In the genomic region with DNA sequence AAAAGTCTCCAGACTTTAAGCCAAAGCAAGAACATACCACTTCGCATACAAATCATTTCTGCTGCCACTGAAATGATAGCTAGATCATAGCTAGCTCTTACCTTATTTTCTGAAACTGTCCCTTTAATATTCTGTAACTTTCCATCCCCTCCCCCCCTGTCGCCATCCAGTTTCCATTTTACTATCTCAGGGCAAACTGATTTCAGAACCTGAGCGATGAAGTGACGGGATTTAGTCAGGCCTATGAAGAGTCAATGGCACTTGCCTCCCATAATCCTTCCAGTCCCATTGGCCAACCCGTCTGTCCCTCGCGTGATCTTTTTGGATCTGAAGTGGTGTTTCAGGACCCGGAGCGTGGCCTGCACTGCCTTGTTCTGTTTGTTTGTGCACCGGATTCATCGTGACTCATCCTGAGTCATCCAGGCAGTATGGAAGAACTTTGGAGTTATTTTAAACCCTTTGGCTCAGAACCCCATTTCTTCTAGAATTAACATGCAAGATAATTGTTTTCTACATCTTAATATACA, we compare ENCODE assay signal across 8 cellular contexts.
A peak's percentile ranks its signal among the peaks of the same experiment; 100 is the strongest.
DNase-seq lines count a peak whose midpoint lies in the region; ATAC-seq and TF ChIP-seq lines count a peak whose summit lies in the region.

No MANE protein-coding gene starts in this region.

- no peak overlapping the region for H2BK120ac ChIP-seq in mesenchymal stem cell (ENCODE audit: low read depth, low read length)

- H2AK5ac ChIP-seq in mesenchymal stem cell (ENCODE audit: low read length, severe bottlenecking), result no peak overlapping the region

- H3K9ac ChIP-seq in DND-41 (ENCODE audit: low read depth, low read length) (peak overlapping the region; percentile 60), SK-N-SH (no peak overlapping the region; the same call in 1 of the 2 replicates), mammary epithelial cell (ENCODE audit: insufficient read depth, low read length) (no peak overlapping the region), mesenchymal stem cell (ENCODE audit: low read length) (peak overlapping the region; percentile 80)

- no peak overlapping the region for H3K4me3 ChIP-seq in DND-41 (ENCODE audit: low read depth in 1 of 2, low read length in 2 of 2)
- no peak overlapping the region for H3K4me3 ChIP-seq in SK-N-SH (ENCODE audit: low read depth in 2 of 2, low read length in 1 of 2)
- H3K4me3 ChIP-seq in mammary epithelial cell (replicated peaks in 1 of 3; ENCODE audit: insufficient read depth in 1 of 3, low read depth in 2 of 3, low read length in 3 of 3), result no peak overlapping the region
- H3K4me3 ChIP-seq in mesenchymal stem cell (ENCODE audit: insufficient read depth in 1 of 2, low read depth in 1 of 2, low read length in 2 of 2), result no peak overlapping the region
- peak overlapping the region; percentile 41 for H3K4me3 ChIP-seq in thoracic aorta

- H3K14ac ChIP-seq in mesenchymal stem cell (ENCODE audit: low read length in 2 of 2), result no peak overlapping the region

- H3K18ac ChIP-seq in mesenchymal stem cell (ENCODE audit: low read depth in 1 of 2, low read length in 2 of 2), result no peak overlapping the region

- intact Hi-C loops in mammary epithelial cell (cut with micrococcal nuclease), result no loop called here

- H3K4me2 ChIP-seq in DND-41 (ENCODE audit: insufficient read depth, low read length), result peak overlapping the region; percentile 61
- H3K4me2 ChIP-seq in SK-N-SH, result peak overlapping the region; percentile 56
- no peak overlapping the region for H3K4me2 ChIP-seq in mammary epithelial cell (ENCODE audit: insufficient read depth, low read depth, low read length)
- no peak overlapping the region for H3K4me2 ChIP-seq in mesenchymal stem cell (ENCODE audit: low read length, poor library complexity, severe bottlenecking)

- H4K8ac ChIP-seq in mesenchymal stem cell (ENCODE audit: low read length), result no peak overlapping the region

- H3K4me1 ChIP-seq in DND-41 (ENCODE audit: insufficient read depth, low read length), result peaks cover 59% of the 10 kb centered on the region
- peaks cover 58 to 70% of the 10 kb centered on the region in 2 experiments for H3K4me1 ChIP-seq in SK-N-SH (ENCODE audit: control insufficient read depth in 1 of 2, insufficient read depth in 2 of 2, low read depth in 1 of 2, low read length in 1 of 2)
- H3K4me1 ChIP-seq in mammary epithelial cell (ENCODE audit: insufficient read depth, low read length), result peaks cover 31% of the 10 kb centered on the region
- peaks cover 33% of the 10 kb centered on the region for H3K4me1 ChIP-seq in mesenchymal stem cell (ENCODE audit: control insufficient read depth, insufficient read depth, low read depth, low read length)
- H3K4me1 ChIP-seq in thoracic aorta (ENCODE audit: control insufficient read depth in 1 of 2, low read depth in 2 of 2), result peaks cover 16 to 48% of the 10 kb centered on the region in 2 donors

- TF ChIP-seq EP300 in SK-N-SH (IDR thresholded peaks at IDR 0.05; ENCODE audit: borderline replicate concordance in 1 of 2, low read depth in 1 of 2, low read length in 1 of 2), result peak in 1 of 2 experiments; percentile 86; a peak in 2 of 4 replicates

- dilution Hi-C loops in mammary epithelial cell (cut with HindIII; ENCODE audit: low sequenced_read_pairs), result no loop called here

- no peak overlapping the region for H2BK15ac ChIP-seq in mesenchymal stem cell (ENCODE audit: low read depth, poor library complexity, severe bottlenecking)

- H3K79me1 ChIP-seq in mesenchymal stem cell (replicated peaks; ENCODE audit: low read length, poor library complexity, severe bottlenecking), result peaks cover 24% of the 10 kb centered on the region

- H3F3A ChIP-seq in SK-N-SH (replicated peaks; ENCODE audit: insufficient read depth), result peaks cover 27% of the 10 kb centered on the region

- POLR2A ChIA-PET in SK-N-SH (lab: Yijun Ruan, JAX), result interaction anchor here (1.9 kb wide), 1 partner anchor 11 kb away, joined by 5 read pairs; no protein-coding TSS in a partner anchor

- no peak for ATAC-seq in DND-41 (ENCODE audit: insufficient read depth, low read depth)
- peak; percentile 84 for ATAC-seq in thoracic aorta (ENCODE audit: insufficient number of reproducible peaks, low FRiP score, low read depth)
- ATAC-seq in HG03457 (IDR thresholded peaks at IDR 0.05; ENCODE audit: unreplicated experiment), result no peak

- peaks cover 39% of the 10 kb centered on the region for H3K36me3 ChIP-seq in DND-41 (ENCODE audit: insufficient read depth, low read length)
- H3K36me3 ChIP-seq in SK-N-SH (replicated peaks in 1 of 2; ENCODE audit: control insufficient read depth in 1 of 2, insufficient read depth in 2 of 2, low read length in 1 of 2), result peaks cover 0 to 3% of the 10 kb centered on the region in 2 experiments
- no peaks in the 10 kb centered on the region for H3K36me3 ChIP-seq in mammary epithelial cell (ENCODE audit: insufficient read depth, low read length)
- H3K36me3 ChIP-seq in mesenchymal stem cell (ENCODE audit: control insufficient read depth in 1 of 2, insufficient read depth in 2 of 2, low read depth in 1 of 2, low read length in 2 of 2), result peaks cover 5 to 14% of the 10 kb centered on the region in 2 experiments
- H3K36me3 ChIP-seq in thoracic aorta, result no peaks in the 10 kb centered on the region

- H2BK12ac ChIP-seq in mesenchymal stem cell (ENCODE audit: low read length in 2 of 2), result peak overlapping the region in 1 of 2 experiments; percentile 25

- CTCF ChIA-PET in SK-N-SH (lab: Yijun Ruan, JAX), result interaction anchor here (1.8 kb wide), 1 partner anchor 18 kb away, joined by 5 read pairs; no protein-coding TSS in a partner anchor
- CTCF ChIA-PET in mammary epithelial cell (lab: Charles Lee; ENCODE audit: low non-redundant PET), result no interaction called here

- in situ Hi-C loops in mammary epithelial cell (cut with MboI; ENCODE audit: low sequenced_read_pairs in 2 of 2), result no loop called here

- H3K4ac ChIP-seq in mesenchymal stem cell (ENCODE audit: low read depth in 1 of 2, low read length in 2 of 2), result no peak overlapping the region

- H3K9me3 ChIP-seq in DND-41 (ENCODE audit: insufficient read depth, low read length, severe bottlenecking) (peaks cover 3% of the 10 kb centered on the region), SK-N-SH (0 out of 2 replicates have a peak, but pooled peaks cover 4% of the 10 kb centered on the region), mammary epithelial cell (replicated peaks; ENCODE audit: insufficient read depth, low read length) (no peaks in the 10 kb centered on the region), mesenchymal stem cell (ENCODE audit: control insufficient read depth, low read length) (peaks cover 4% of the 10 kb centered on the region), thoracic aorta (no peaks in the 10 kb centered on the region)

- H3K27ac ChIP-seq in DND-41 (ENCODE audit: low read length) (peak overlapping the region; percentile 96), SK-N-SH (ENCODE audit: low read depth in 2 of 2, low read length in 1 of 2) (peak overlapping the region; percentile 78 to 89), mammary epithelial cell (ENCODE audit: insufficient read depth, low read depth, low read length) (no peak overlapping the region), mesenchymal stem cell (ENCODE audit: low read length, poor library complexity, severe bottlenecking) (peak overlapping the region; percentile 65), thoracic aorta (peak overlapping the region; percentile 33 to 34)

- H3K79me2 ChIP-seq in DND-41 (ENCODE audit: insufficient read depth, low read length), result peaks cover 34% of the 10 kb centered on the region
- peaks cover 12% of the 10 kb centered on the region; the same call in 1 of the 2 replicates for H3K79me2 ChIP-seq in SK-N-SH (ENCODE audit: insufficient read depth)
- H3K79me2 ChIP-seq in mammary epithelial cell (ENCODE audit: insufficient read depth, low read length), result no peaks in the 10 kb centered on the region

- DNase-seq in DND-41 (peak; percentile 21), SK-N-SH (no peak), mammary epithelial cell (peak; percentile 82), mesenchymal stem cell (peak; percentile 100), thoracic aorta (ENCODE audit: low spot score) (peak; percentile 77), midbrain (lab: John Stamatoyannopoulos, UW) (no peak), activated gamma-delta T cell (lab: John Stamatoyannopoulos, UW) (no peak)

- TF ChIP-seq CTCF in DND-41 (IDR thresholded peaks at IDR 0.05; ENCODE audit: borderline replicate concordance, extremely low read depth, low read length, poor library complexity, severe bottlenecking), result no peak
- TF ChIP-seq CTCF in SK-N-SH (IDR thresholded peaks at IDR 0.05), result no peak
- TF ChIP-seq CTCF in mammary epithelial cell (conservative IDR thresholded peaks at IDR 0.05 in 1 of 2, IDR thresholded peaks at IDR 0.05 in 1 of 2; ENCODE audit: extremely low read depth in 1 of 2, insufficient read depth in 1 of 2, low read depth in 1 of 2, low read length in 2 of 2), result no peak
- no peak for TF ChIP-seq CTCF in thoracic aorta (IDR thresholded peaks at IDR 0.05)

- H3K27me3 ChIP-seq in DND-41 (ENCODE audit: insufficient read depth, low read length, poor library complexity), result no peaks in the 10 kb centered on the region
- H3K27me3 ChIP-seq in SK-N-SH (ENCODE audit: insufficient read depth), result no peaks in the 10 kb centered on the region
- H3K27me3 ChIP-seq in mammary epithelial cell (ENCODE audit: insufficient read depth, low read length), result no peaks in the 10 kb centered on the region
- H3K27me3 ChIP-seq in mesenchymal stem cell (ENCODE audit: control insufficient read depth in 1 of 2, insufficient read depth in 1 of 2, low read length in 2 of 2), result no peaks in the 10 kb centered on the region
- no peaks in the 10 kb centered on the region for H3K27me3 ChIP-seq in thoracic aorta (replicated peaks; ENCODE audit: insufficient read depth)

- no peak overlapping the region for H2BK5ac ChIP-seq in mesenchymal stem cell (ENCODE audit: low read depth, low read length, poor library complexity, severe bottlenecking)

- H4K20me1 ChIP-seq in DND-41 (ENCODE audit: insufficient read depth, low read length), result no peaks in the 10 kb centered on the region
- H4K20me1 ChIP-seq in SK-N-SH (ENCODE audit: insufficient read depth), result no peaks in the 10 kb centered on the region
- H4K20me1 ChIP-seq in mammary epithelial cell (ENCODE audit: insufficient read depth, low read length), result no peaks in the 10 kb centered on the region

- BruUV-seq in mammary epithelial cell (replicated peaks; lab: Mats Ljungman, UMichigan), result no TSS peak

- no peak for TF ChIP-seq RAD21 in SK-N-SH (IDR thresholded peaks at IDR 0.05; ENCODE audit: low read length)

- H3K9me2 ChIP-seq in SK-N-SH, result no peaks in the 10 kb centered on the region

- no peak overlapping the region for H3K23ac ChIP-seq in mesenchymal stem cell (ENCODE audit: low read length in 2 of 2)

- 27% methylated on average over 11 of the region's 11 CpGs for WGBS in SK-N-SH (ENCODE audit: low lambda C conversion rate)
- 39% methylated on average over 11 of the region's 11 CpGs for WGBS in mammary epithelial cell (ENCODE audit: low coverage, missing lambda C conversion rate)
- 8% methylated on average over 9 of the region's 11 CpGs for WGBS in mesenchymal stem cell

- H2AFZ ChIP-seq in DND-41 (ENCODE audit: low read depth, low read length) (no peak overlapping the region), SK-N-SH (ENCODE audit: low read depth) (no peak overlapping the region), mammary epithelial cell (ENCODE audit: low read depth, low read length) (no peak overlapping the region), mesenchymal stem cell (ENCODE audit: low read depth, low read length) (no peak overlapping the region)

- H4K91ac ChIP-seq in mesenchymal stem cell (ENCODE audit: low read length), result no peak overlapping the region

Comparison
In these comparisons a context has a peak if more than half of its experiments do, and no peak if none do; other contexts are left out.
1. DNase-seq: peak in DND-41 (single experiment), mammary epithelial cell (single experiment), mesenchymal stem cell (single experiment) and thoracic aorta (single experiment); none in SK-N-SH (single experiment), midbrain (single experiment) and activated gamma-delta T cell (single experiment).
2. H3K4me2 ChIP-seq: peak in DND-41 (single experiment) and SK-N-SH (single experiment); none in mammary epithelial cell (single experiment) and mesenchymal stem cell (single experiment).
3. H3K9ac ChIP-seq: peak in DND-41 (single experiment) and mesenchymal stem cell (single experiment); none in SK-N-SH (single experiment) and mammary epithelial cell (single experiment).